Comparison of ENCODE assay signal across 11 cellular contexts in genomic region chr7:136055266-136055665, GRCh38.
"Had no signal": no experiment of that assay in that cellular context is flagged by ENCODE, and none has a peak within 500 bp of the region (broad histone marks: within the 10 kb centered on the region; RNA-seq: fewer than 3 reads in every experiment).

No MANE protein-coding gene starts in this region.

- H3K9ac ChIP-seq: GM23248 had no signal

- H2AFZ ChIP-seq: GM23248, GM23338 had no signal

- H3K36me3 ChIP-seq: HAP-1 had no signal

- ATAC-seq: GM23338, HCT116 had no signal

- H3K9me3 ChIP-seq: HAP-1 had no signal

- H3K4me3 ChIP-seq: GM23248, GM23338, HAP-1 had no signal

- H3K4me1 ChIP-seq: HAP-1 had no signal

- DNase-seq: GM23248, GOT3, H7, H9, HCEC 1CT, HFFc6 had no signal

- FAIRE-seq: H1, H54 had no signal

- H3K4me2 ChIP-seq: GM23338 had no signal

- H3K27ac ChIP-seq: GM23248 had no signal
